13 cellular contexts compared by ENCODE assay signal in the genomic region with DNA sequence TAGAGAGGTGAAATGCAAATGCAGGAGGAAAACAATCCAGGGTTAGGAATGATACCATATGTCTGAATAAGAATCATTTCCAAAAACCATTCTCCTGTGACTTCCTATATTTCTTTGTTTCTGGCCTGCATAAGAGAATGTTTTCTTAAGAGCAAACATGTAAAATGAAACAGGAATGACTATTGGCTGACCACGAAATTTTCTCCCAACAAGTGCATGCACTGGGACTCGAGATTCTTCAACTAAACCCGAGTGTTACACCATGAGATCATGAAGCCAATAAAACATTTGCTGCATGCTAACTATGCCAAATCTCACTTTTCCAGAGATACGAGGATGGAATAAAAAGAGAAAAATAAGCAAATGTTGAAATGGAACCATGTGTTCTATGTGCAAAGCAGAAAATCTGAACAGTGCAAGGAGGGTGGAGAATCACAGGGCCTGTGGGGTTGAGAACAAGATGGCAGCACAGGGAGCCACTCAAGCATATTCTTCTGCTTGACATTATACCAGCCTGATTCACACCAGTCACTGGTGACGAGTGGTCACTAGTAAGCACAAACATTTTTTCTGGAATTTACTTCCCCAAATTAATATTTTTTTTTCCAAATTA.
DNase-seq lines count a peak whose midpoint lies in the region; ATAC-seq, FAIRE-seq and TF ChIP-seq lines count a peak whose summit lies in the region.
"Had no signal": no experiment of that assay in that cellular context is flagged by ENCODE, and none has a peak within 500 bp of the region (broad histone marks: within the 10 kb centered on the region; RNA-seq: fewer than 3 reads in every experiment).

No MANE protein-coding gene starts in this region.

- peaks cover 2% of the 10 kb centered on the region for H3K9me3 Mint-ChIP-seq in glutamatergic neuron (ENCODE audit: unreplicated experiment)
- H3K9me3 Mint-ChIP-seq in activated CD4-positive, alpha-beta T cell treated with anti-CD3 and anti-CD28 coated beads for 36 hours (ENCODE audit: low read depth): no peaks in the 10 kb centered on the region
- peaks cover 12 to 21% of the 10 kb centered on the region in 2 donors for H3K9me3 Mint-ChIP-seq in effector memory CD8-positive, alpha-beta T cell

- H3K4me2 ChIP-seq in A549: peak overlapping the region; percentile 70

- H3K36me3 Mint-ChIP-seq in glutamatergic neuron (ENCODE audit: unreplicated experiment): no peaks in the 10 kb centered on the region
- H3K36me3 Mint-ChIP-seq in activated CD4-positive, alpha-beta T cell treated with anti-CD3 and anti-CD28 coated beads for 36 hours (ENCODE audit: low read depth): no peaks in the 10 kb centered on the region
- no peaks in the 10 kb centered on the region for H3K36me3 Mint-ChIP-seq in effector memory CD8-positive, alpha-beta T cell (ENCODE audit: insufficient read depth)
- H3K36me3 Mint-ChIP-seq: naive B cell had no signal

- no peak for TF ChIP-seq RAD21 in A549 (conservative IDR thresholded peaks at IDR 0.05 in 1 of 2, IDR thresholded peaks at IDR 0.05 in 1 of 2)

- no peak for ATAC-seq in A549
- no peak for ATAC-seq in activated CD4-positive, alpha-beta T cell treated with anti-CD3 and anti-CD28 coated beads for 36 hours
- ATAC-seq in effector memory CD8-positive, alpha-beta T cell (replicated peaks): no peak

- no peaks in the 10 kb centered on the region for H3K4me1 Mint-ChIP-seq in glutamatergic neuron (ENCODE audit: low read depth, unreplicated experiment)
- H3K4me1 Mint-ChIP-seq in activated CD4-positive, alpha-beta T cell treated with anti-CD3 and anti-CD28 coated beads for 36 hours: no peaks in the 10 kb centered on the region
- no peaks in the 10 kb centered on the region for H3K4me1 Mint-ChIP-seq in effector memory CD8-positive, alpha-beta T cell (ENCODE audit: low read depth in 2 of 2)
- H3K4me1 Mint-ChIP-seq: naive B cell had no signal

- TF ChIP-seq EP300 in A549 (IDR thresholded peaks at IDR 0.05): no peak

- FAIRE-seq in A549 (lab: Jason Lieb, UNC): no peak

- CTCF ChIA-PET in A549 (lab: Yijun Ruan, JAX): interaction anchor here (1.3 to 5.1 kb wide), 4 partner anchors 13 to 255 kb away, joined by 4 to 34 read pairs (median 20); no protein-coding TSS in a partner anchor
- CTCF ChIA-PET in activated CD4-positive, alpha-beta T cell treated with anti-CD3 and anti-CD28 coated beads for 36 hours (lab: Charles Lee): no interaction called here

- no peak overlapping the region for H3K4me3 Mint-ChIP-seq in glutamatergic neuron (ENCODE audit: unreplicated experiment)
- no peak overlapping the region for H3K4me3 Mint-ChIP-seq in activated CD4-positive, alpha-beta T cell treated with anti-CD3 and anti-CD28 coated beads for 36 hours
- no peak overlapping the region for H3K4me3 Mint-ChIP-seq in effector memory CD8-positive, alpha-beta T cell
- H3K4me3 Mint-ChIP-seq: naive B cell had no signal

- intact Hi-C loops in activated CD4-positive, alpha-beta T cell treated with anti-CD3 and anti-CD28 coated beads for 36 hours (cut with DNase I, micrococcal nuclease): no loop called here

- TF ChIP-seq POLR2A in A549 (IDR thresholded peaks at IDR 0.05; ENCODE audit: low read length): no peak

- TF ChIP-seq CTCF in A549 (IDR thresholded peaks at IDR 0.05) (no peak), glutamatergic neuron (IDR thresholded peaks at IDR 0.05; ENCODE audit: partially characterized antibody, unreplicated experiment) (no peak)

- DNase-seq in A549 (ENCODE audit: low read depth in 1 of 2, low spot score in 1 of 2): peak in 1 of 2 experiments; percentile 41
- peak; percentile 78 for DNase-seq in M059J (ENCODE audit: low read depth)
- peak; percentile 45 for DNase-seq in fibroblast of gingiva (ENCODE audit: low read depth)
- peak; percentile 70 for DNase-seq in myocyte (ENCODE audit: low read depth)
- DNase-seq in cerebellar cortex (ENCODE audit: low spot score): no peak
- DNase-seq in glutamatergic neuron: no peak
- DNase-seq in activated CD4-positive, alpha-beta T cell treated with anti-CD3 and anti-CD28 coated beads for 36 hours: no peak
- no peak for DNase-seq in effector memory CD8-positive, alpha-beta T cell
- DNase-seq: activated naive CD4-positive, alpha-beta T cell; naive B cell; NCI-H1417; NCI-H69; stimulated activated CD4-positive, alpha-beta T cell treated with anti-CD3 and anti-CD28 coated beads, Interleukin-15, amount 100 ng/mL, for 24 hours had no signal

- H3K27ac Mint-ChIP-seq in glutamatergic neuron (ENCODE audit: unreplicated experiment): no peak overlapping the region
- no peak overlapping the region for H3K27ac Mint-ChIP-seq in activated CD4-positive, alpha-beta T cell treated with anti-CD3 and anti-CD28 coated beads for 36 hours
- H3K27ac Mint-ChIP-seq in effector memory CD8-positive, alpha-beta T cell: no peak overlapping the region
- H3K27ac Mint-ChIP-seq: naive B cell had no signal

- H3K4me1 ChIP-seq in A549: peaks cover 62% of the 10 kb centered on the region

- H3K9me3 ChIP-seq in A549: peaks cover 9% of the 10 kb centered on the region; the same call in 2 of the 3 replicates

- H3K27ac ChIP-seq in A549: peak overlapping the region; percentile 92 to 97

- H3K27me3 Mint-ChIP-seq in glutamatergic neuron (ENCODE audit: unreplicated experiment): peaks cover 2% of the 10 kb centered on the region
- no peaks in the 10 kb centered on the region for H3K27me3 Mint-ChIP-seq in activated CD4-positive, alpha-beta T cell treated with anti-CD3 and anti-CD28 coated beads for 36 hours
- no peaks in the 10 kb centered on the region for H3K27me3 Mint-ChIP-seq in effector memory CD8-positive, alpha-beta T cell

- H3K4me3 ChIP-seq in A549: no peak overlapping the region

- POLR2A ChIA-PET in A549 (lab: Yijun Ruan, JAX): interaction anchor here (0.9 to 3.7 kb wide), 7 partner anchors 21 to 554 kb away, joined by 3 to 29 read pairs (median 7); partner anchors contain the start of genes NXT1 and THBD
- POLR2A ChIA-PET in activated CD4-positive, alpha-beta T cell treated with anti-CD3 and anti-CD28 coated beads for 36 hours (lab: Charles Lee): no interaction called here

- whole genome bisulfite sequencing in A549 (ENCODE audit: missing lambda C conversion rate): 60% methylated on average over 5 of the region's 5 CpGs

TF ChIP-seq in A549, 52 proteins besides CTCF, POLR2A, EP300 and RAD21:
- no peak for TF ChIP-seq NFE2L2 (conservative IDR thresholded peaks at IDR 0.05; ENCODE audit: low read length)
- TF ChIP-seq EHMT2 (IDR thresholded peaks at IDR 0.05; ENCODE audit: low read depth): peak; percentile 53; the same call in 1 of the 2 replicates
- no peak for TF ChIP-seq ELK1 (IDR thresholded peaks at IDR 0.05; ENCODE audit: low read depth, low read length)
- TF ChIP-seq MYC (IDR thresholded peaks at IDR 0.05; ENCODE audit: borderline replicate concordance, low read length): no peak
- no peak for TF ChIP-seq POLR2AphosphoS2 (conservative IDR thresholded peaks at IDR 0.05; ENCODE audit: low read length)
- no peak for TF ChIP-seq CHD2 (IDR thresholded peaks at IDR 0.05; ENCODE audit: low read length, partially characterized antibody)

Comparison
In these comparisons a context has a peak if more than half of its experiments do, and no peak if none do; other contexts are left out.
1. DNase-seq: peak in M059J (single experiment), fibroblast of gingiva (single experiment) and myocyte (single experiment); none in cerebellar cortex (single experiment), glutamatergic neuron (single experiment), activated CD4-positive, alpha-beta T cell treated with anti-CD3 and anti-CD28 coated beads for 36 hours (single experiment) and effector memory CD8-positive, alpha-beta T cell (0 of 3).